ENCODE assay signal across 1 cellular context in the genomic region with DNA sequence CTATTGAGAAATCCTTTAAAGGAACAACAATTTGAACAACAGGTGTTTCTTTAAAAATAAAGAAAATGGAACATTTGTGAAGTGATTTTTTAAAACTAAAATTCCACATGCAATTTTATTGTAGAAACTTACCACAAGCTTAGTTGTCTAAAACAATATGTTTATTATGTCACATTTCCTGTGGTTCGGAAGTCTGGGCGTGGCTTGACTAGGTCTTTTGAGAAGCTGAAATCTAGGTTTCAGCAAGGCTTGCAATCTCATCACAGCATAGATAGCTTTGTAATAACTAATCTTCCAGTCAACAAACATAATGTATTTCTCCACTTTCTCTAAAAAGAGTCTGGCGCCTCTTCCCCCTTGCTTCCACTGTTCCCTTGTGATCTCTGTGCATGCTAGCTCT.
TF ChIP-seq lines count a peak whose summit lies in the region.

No MANE protein-coding gene starts in this region.

TF ChIP-seq in GM23338, 12 proteins besides CTCF, POLR2A, EP300 and RAD21 (continued from another document):
- TF ChIP-seq POLR2AphosphoS5 (IDR thresholded peaks at IDR 0.05; ENCODE audit: low read depth) (no peak), CREB1 (CRISPR knock-in tag; IDR thresholded peaks at IDR 0.05; ENCODE audit: low read depth) (no peak), ZNF331 (CRISPR knock-in tag; IDR thresholded peaks at IDR 0.05; ENCODE audit: low read depth) (no peak), EZH2 (IDR thresholded peaks at IDR 0.05; ENCODE audit: low read depth, unreplicated experiment) (no peak), EZH2phosphoT487 (IDR thresholded peaks at IDR 0.05; ENCODE audit: unreplicated experiment) (no peak), JUNB (IDR thresholded peaks at IDR 0.05; ENCODE audit: unreplicated experiment) (no peak)
- TF ChIP-seq, protein P1, sequence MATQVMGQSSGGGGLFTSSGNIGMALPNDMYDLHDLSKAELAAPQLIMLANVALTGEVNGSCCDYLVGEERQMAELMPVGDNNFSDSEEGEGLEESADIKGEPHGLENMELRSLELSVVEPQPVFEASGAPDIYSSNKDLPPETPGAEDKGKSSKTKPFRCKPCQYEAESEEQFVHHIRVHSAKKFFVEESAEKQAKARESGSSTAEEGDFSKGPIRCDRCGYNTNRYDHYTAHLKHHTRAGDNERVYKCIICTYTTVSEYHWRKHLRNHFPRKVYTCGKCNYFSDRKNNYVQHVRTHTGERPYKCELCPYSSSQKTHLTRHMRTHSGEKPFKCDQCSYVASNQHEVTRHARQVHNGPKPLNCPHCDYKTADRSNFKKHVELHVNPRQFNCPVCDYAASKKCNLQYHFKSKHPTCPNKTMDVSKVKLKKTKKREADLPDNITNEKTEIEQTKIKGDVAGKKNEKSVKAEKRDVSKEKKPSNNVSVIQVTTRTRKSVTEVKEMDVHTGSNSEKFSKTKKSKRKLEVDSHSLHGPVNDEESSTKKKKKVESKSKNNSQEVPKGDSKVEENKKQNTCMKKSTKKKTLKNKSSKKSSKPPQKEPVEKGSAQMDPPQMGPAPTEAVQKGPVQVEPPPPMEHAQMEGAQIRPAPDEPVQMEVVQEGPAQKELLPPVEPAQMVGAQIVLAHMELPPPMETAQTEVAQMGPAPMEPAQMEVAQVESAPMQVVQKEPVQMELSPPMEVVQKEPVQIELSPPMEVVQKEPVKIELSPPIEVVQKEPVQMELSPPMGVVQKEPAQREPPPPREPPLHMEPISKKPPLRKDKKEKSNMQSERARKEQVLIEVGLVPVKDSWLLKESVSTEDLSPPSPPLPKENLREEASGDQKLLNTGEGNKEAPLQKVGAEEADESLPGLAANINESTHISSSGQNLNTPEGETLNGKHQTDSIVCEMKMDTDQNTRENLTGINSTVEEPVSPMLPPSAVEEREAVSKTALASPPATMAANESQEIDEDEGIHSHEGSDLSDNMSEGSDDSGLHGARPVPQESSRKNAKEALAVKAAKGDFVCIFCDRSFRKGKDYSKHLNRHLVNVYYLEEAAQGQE (IDR thresholded peaks at IDR 0.05; ENCODE audit: unreplicated experiment) = no peak
- TF ChIP-seq, protein P2, sequence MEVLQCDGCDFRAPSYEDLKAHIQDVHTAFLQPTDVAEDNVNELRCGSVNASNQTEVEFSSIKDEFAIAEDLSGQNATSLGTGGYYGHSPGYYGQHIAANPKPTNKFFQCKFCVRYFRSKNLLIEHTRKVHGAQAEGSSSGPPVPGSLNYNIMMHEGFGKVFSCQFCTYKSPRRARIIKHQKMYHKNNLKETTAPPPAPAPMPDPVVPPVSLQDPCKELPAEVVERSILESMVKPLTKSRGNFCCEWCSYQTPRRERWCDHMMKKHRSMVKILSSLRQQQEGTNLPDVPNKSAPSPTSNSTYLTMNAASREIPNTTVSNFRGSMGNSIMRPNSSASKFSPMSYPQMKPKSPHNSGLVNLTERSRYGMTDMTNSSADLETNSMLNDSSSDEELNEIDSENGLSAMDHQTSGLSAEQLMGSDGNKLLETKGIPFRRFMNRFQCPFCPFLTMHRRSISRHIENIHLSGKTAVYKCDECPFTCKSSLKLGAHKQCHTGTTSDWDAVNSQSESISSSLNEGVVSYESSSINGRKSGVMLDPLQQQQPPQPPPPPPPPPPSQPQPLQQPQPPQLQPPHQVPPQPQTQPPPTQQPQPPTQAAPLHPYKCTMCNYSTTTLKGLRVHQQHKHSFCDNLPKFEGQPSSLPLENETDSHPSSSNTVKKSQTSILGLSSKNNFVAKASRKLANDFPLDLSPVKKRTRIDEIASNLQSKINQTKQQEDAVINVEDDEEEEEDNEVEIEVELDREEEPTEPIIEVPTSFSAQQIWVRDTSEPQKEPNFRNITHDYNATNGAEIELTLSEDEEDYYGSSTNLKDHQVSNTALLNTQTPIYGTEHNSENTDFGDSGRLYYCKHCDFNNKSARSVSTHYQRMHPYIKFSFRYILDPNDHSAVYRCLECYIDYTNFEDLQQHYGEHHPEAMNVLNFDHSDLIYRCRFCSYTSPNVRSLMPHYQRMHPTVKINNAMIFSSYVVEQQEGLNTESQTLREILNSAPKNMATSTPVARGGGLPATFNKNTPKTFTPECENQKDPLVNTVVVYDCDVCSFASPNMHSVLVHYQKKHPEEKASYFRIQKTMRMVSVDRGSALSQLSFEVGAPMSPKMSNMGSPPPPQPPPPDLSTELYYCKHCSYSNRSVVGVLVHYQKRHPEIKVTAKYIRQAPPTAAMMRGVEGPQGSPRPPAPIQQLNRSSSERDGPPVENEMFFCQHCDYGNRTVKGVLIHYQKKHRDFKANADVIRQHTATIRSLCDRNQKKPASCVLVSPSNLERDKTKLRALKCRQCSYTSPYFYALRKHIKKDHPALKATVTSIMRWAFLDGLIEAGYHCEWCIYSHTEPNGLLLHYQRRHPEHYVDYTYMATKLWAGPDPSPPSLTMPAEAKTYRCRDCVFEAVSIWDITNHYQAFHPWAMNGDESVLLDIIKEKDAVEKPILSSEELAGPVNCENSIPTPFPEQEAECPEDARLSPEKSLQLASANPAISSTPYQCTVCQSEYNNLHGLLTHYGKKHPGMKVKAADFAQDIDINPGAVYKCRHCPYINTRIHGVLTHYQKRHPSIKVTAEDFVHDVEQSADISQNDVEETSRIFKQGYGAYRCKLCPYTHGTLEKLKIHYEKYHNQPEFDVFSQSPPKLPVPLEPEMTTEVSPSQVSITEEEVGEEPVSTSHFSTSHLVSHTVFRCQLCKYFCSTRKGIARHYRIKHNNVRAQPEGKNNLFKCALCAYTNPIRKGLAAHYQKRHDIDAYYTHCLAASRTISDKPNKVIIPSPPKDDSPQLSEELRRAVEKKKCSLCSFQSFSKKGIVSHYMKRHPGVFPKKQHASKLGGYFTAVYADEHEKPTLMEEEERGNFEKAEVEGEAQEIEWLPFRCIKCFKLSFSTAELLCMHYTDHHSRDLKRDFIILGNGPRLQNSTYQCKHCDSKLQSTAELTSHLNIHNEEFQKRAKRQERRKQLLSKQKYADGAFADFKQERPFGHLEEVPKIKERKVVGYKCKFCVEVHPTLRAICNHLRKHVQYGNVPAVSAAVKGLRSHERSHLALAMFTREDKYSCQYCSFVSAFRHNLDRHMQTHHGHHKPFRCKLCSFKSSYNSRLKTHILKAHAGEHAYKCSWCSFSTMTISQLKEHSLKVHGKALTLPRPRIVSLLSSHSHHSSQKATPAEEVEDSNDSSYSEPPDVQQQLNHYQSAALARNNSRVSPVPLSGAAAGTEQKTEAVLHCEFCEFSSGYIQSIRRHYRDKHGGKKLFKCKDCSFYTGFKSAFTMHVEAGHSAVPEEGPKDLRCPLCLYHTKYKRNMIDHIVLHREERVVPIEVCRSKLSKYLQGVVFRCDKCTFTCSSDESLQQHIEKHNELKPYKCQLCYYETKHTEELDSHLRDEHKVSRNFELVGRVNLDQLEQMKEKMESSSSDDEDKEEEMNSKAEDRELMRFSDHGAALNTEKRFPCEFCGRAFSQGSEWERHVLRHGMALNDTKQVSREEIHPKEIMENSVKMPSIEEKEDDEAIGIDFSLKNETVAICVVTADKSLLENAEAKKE (CRISPR knock-in tag; IDR thresholded peaks at IDR 0.05) = no peak
- TF ChIP-seq, protein P3, sequence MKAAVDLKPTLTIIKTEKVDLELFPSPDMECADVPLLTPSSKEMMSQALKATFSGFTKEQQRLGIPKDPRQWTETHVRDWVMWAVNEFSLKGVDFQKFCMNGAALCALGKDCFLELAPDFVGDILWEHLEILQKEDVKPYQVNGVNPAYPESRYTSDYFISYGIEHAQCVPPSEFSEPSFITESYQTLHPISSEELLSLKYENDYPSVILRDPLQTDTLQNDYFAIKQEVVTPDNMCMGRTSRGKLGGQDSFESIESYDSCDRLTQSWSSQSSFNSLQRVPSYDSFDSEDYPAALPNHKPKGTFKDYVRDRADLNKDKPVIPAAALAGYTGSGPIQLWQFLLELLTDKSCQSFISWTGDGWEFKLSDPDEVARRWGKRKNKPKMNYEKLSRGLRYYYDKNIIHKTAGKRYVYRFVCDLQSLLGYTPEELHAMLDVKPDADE (IDR thresholded peaks at IDR 0.05) = no peak
